ENCODE assay signal across 36 cellular contexts in genomic region chrX:131010186-131010585, GRCh38. TPM values are rescaled to one million over a fixed set of nuclear protein-coding genes. Genes with fewer than 3 reads are reported as not detected.
"Had no signal": no experiment of that assay in that cellular context is flagged by ENCODE, and none has a peak within 500 bp of the region (broad histone marks: within the 10 kb centered on the region; RNA-seq: fewer than 3 reads in every experiment).

No MANE protein-coding gene starts in this region.

- H3K27me3 ChIP-seq: SJSA1 had no signal

- ATAC-seq: Panc1, Right ventricle myocardium inferior had no signal

- H3K4me3 ChIP-seq: PC-9, SJSA1 had no signal

- H3K9me3 ChIP-seq: SJSA1, SK-N-SH had no signal

- DNase-seq: Kasumi-1, KG1, MM.1S, MV-4-11, NCI-H1092 treated with DMSO at 0.1 percent for 48 hours, NCI-H1105 treated with DMSO at 0.1 percent for 48 hours, NCI-H1417, NCI-H1436, NCI-H146, NCI-H1694, NCI-H187, NCI-H1930, NCI-H2029 treated with DMSO at 0.1 percent for 48 hours, NCI-H2081 treated with DMSO at 0.1 percent for 48 hours, NCI-H2107, NCI-H2171, NCI-H226, NCI-H446 treated with DMSO at 0.1 percent for 48 hours, NCI-H510A, NCI-H524, NCI-H526, NCI-H69, NCI-H748 treated with DMSO at 0.1 percent for 48 hours, NCI-H82, PC-9, SHP77, SIG-M5, SK-N-SH, SW 1271 had no signal

- H3K27ac ChIP-seq: PC-9, RWPE1, SJSA1 had no signal

- H3K9ac ChIP-seq: SK-N-SH had no signal

- H3K4me2 ChIP-seq: PC-9, SK-N-SH had no signal

- H3K4me1 ChIP-seq: SJSA1 had no signal

- H3K36me3 ChIP-seq: SJSA1 had no signal

RNA-seq across cellular contexts. Expression of gene ARHGAP36, which starts 48.0 kb away (rescaled TPM):
- total RNA-seq: M059J, OCI-LY7, PC-9, Right ventricle myocardium inferior, RPMI7951, SJSA1 had no signal
